In genomic region chr5:154191467-154192261, GRCh38 we compare ENCODE assay signal across 8 cellular contexts. TPM values are rescaled to one million over a fixed set of nuclear protein-coding genes. Genes with fewer than 3 reads are reported as not detected.
DNase-seq lines count a peak whose midpoint lies in the region; ATAC-seq and TF ChIP-seq lines count a peak whose summit lies in the region.

No MANE protein-coding gene starts in this region.

- no peak for TF ChIP-seq POLR2A in transverse colon (IDR thresholded peaks at IDR 0.05)

- DNase-seq in A673 (ENCODE audit: low spot score) = no peak
- DNase-seq in HFFc6 = peak; percentile 60
- DNase-seq in ascending aorta (ENCODE audit: low spot score in 2 of 2) = no peak
- no peak for DNase-seq in transverse colon
- DNase-seq in SHP77 (lab: John Stamatoyannopoulos, UW) = no peak

- ATAC-seq in GM19035 (IDR thresholded peaks at IDR 0.05; ENCODE audit: unreplicated experiment) (no peak), HG02852 (IDR thresholded peaks at IDR 0.05; ENCODE audit: unreplicated experiment) (no peak)

- H3K4me1 Mint-ChIP-seq in HFFc6 (ENCODE audit: low read depth) = peaks cover 58% of the 10 kb centered on the region

- CTCF ChIA-PET in A673 (lab: Charles Lee) = interaction anchor here (1.1 kb wide), 1 partner anchor 12 kb away, joined by 3 read pairs; no protein-coding TSS in a partner anchor

- H3K27ac Mint-ChIP-seq in HFFc6 = peak overlapping the region; percentile 97

- in situ Hi-C loops in transverse colon (cut with MboI; ENCODE audit: low pct_ligation_motif_present in 1 of 4, low pct_unique_long_range_greater_than_20kb in 1 of 4, low sequenced_read_pairs in 3 of 4) = loop anchor here in 2 of 4 donors (25.0 kb wide), 1 partner anchor 221 kb away; no protein-coding TSS in a partner anchor

- H3K4me1 ChIP-seq in A673 (ENCODE audit: insufficient read depth, low read length, poor library complexity, severe bottlenecking) (peaks cover 9% of the 10 kb centered on the region), ascending aorta (peaks cover 0 to 22% of the 10 kb centered on the region in 2 donors), transverse colon (peaks cover 6 to 40% (median 24%) of the 10 kb centered on the region in 4 donors)

- 23 to 36% methylated on average over 4 to 10 of the region's 10 CpGs for WGBS in transverse colon (ENCODE audit: low coverage in 1 of 2), 2 donors

- H3K36me3 ChIP-seq in A673 (ENCODE audit: insufficient read depth, low read length, poor library complexity, severe bottlenecking) = no peaks in the 10 kb centered on the region
- peaks cover 0 to 3% of the 10 kb centered on the region in 2 donors for H3K36me3 ChIP-seq in ascending aorta
- H3K36me3 ChIP-seq in transverse colon = no peaks in the 10 kb centered on the region

- POLR2A ChIA-PET in A673 (lab: Charles Lee; ENCODE audit: low non-redundant PET) = no interaction called here

- no peak for TF ChIP-seq EP300 in transverse colon (IDR thresholded peaks at IDR 0.05; ENCODE audit: low read depth)

- TF ChIP-seq CTCF in A673 (conservative IDR thresholded peaks at IDR 0.05; ENCODE audit: low read depth, low read length) (no peak), HFFc6 (IDR thresholded peaks at IDR 0.05) (0 out of 2 replicates have a peak, but pooled peaks have one; percentile 12), ascending aorta (IDR thresholded peaks at IDR 0.05) (no peak), transverse colon (IDR thresholded peaks at IDR 0.05) (no peak)

- no peak overlapping the region for H3K27ac ChIP-seq in A673 (ENCODE audit: low read depth, low read length, poor library complexity, severe bottlenecking)
- H3K27ac ChIP-seq in ascending aorta = peak overlapping the region in 1 of 2 donors; percentile 8
- peak overlapping the region; percentile 39 for H3K27ac ChIP-seq in layer of hippocampus (ENCODE audit: low read depth, low read length)
- peak overlapping the region in 3 of 4 donors; percentile 10 to 86 (median 12) for H3K27ac ChIP-seq in transverse colon

- peaks cover 2% of the 10 kb centered on the region for H3K27me3 Mint-ChIP-seq in HFFc6 (ENCODE audit: insufficient read depth)

- peaks cover 15% of the 10 kb centered on the region for H3K36me3 Mint-ChIP-seq in HFFc6 (ENCODE audit: low read depth)

- H3K27me3 ChIP-seq in A673 (replicated peaks; ENCODE audit: insufficient read depth, low read depth, low read length, poor library complexity) (peaks cover 6% of the 10 kb centered on the region), ascending aorta (no peaks in the 10 kb centered on the region), layer of hippocampus (ENCODE audit: control insufficient read depth, insufficient read depth, low read length) (no peaks in the 10 kb centered on the region), transverse colon (no peaks in the 10 kb centered on the region)

- no TSS peak for BruUV-seq in A673 (replicated peaks; lab: Mats Ljungman, UMichigan)

- no peaks in the 10 kb centered on the region for H3K9me3 ChIP-seq in A673 (ENCODE audit: low read depth, low read length, poor library complexity, severe bottlenecking)
- H3K9me3 ChIP-seq in ascending aorta = no peaks in the 10 kb centered on the region
- H3K9me3 ChIP-seq in transverse colon = no peaks in the 10 kb centered on the region

- no peaks in the 10 kb centered on the region for H3K9me3 Mint-ChIP-seq in HFFc6

- intact Hi-C loops in A673 (cut with micrococcal nuclease; ENCODE audit: unreplicated experiment) = loop anchor here (2.0 kb wide), 1 partner anchor 213 kb away; no protein-coding TSS in a partner anchor
- intact Hi-C loops in ascending aorta (cut with DNase I) = loop anchor here (2.0 to 5.0 kb wide), 4 partner anchors 95 to 213 kb away; no protein-coding TSS in a partner anchor
- intact Hi-C loops in transverse colon (cut with DNase I; ENCODE audit: low total_unique reads) = no loop called here

- peak overlapping the region; percentile 60 for H3K4me3 ChIP-seq in A673 (ENCODE audit: low read depth, low read length, poor library complexity, severe bottlenecking)
- peak overlapping the region; percentile 64 to 80 for H3K4me3 ChIP-seq in ascending aorta
- peak overlapping the region in 3 of 4 donors; percentile 59 to 96 (median 82) for H3K4me3 ChIP-seq in transverse colon

- H3K4me3 Mint-ChIP-seq in HFFc6 = peak overlapping the region; percentile 100

RNA-seq across cellular contexts. Expression of gene GALNT10, which starts 1.1 kb away (rescaled TPM):
- total RNA-seq in A673 (2021) (17.9 and 18.0 TPM in 2 replicates), ascending aorta (52.3 TPM), transverse colon (100 to 1,000 TPM in 1 of 4 donors, 10 to 100 TPM in 3; 18.7 to 142 (median 39.3) TPM)
- 100 to 1,000 TPM; 129 to 161 (median 157) TPM for total RNA-seq in HFFc6 (2021; fragmentation: NEBNext Ultra II Directional; extraction: Animal tissue kit (Norgen Biotek cat#: 25700))
